1 cellular context compared by ENCODE assay signal in the genomic region with DNA sequence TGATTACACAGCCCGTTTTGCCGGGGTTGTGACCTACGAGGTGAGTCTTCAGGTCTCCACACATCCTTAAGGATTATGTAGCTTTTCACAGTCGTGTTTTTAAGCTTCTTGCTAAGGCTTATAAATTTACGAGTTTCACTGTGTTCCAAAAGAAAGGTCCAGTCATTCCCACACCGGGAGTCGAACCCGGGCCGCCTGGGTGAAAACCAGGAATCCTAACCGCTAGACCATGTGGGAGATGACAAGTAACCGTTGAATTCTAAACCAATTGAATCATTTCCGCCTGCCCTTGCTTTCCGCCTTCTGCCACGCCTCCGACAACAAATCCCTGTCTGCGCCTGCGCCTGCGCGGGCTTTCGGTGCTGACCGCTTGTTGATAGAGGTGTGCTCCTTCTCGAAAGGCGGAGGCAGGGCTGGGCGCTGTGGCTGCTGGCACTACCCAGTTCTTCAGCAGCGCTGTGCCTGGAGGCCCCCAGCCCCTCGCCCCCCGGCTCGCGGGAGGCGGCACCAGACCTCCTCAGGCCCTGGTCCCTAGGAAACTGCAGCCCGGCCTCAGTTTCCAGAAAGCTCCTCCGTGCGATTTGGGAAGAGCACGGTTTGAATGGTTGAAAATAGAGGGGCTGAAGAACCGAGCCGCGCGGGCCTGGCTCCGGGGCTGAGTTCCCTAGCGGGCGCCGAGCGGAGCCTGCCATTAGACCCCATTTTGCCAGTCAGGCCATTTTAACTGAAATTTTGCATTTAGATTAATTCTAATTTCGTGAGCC.
TF ChIP-seq lines count a peak whose summit lies in the region.

No MANE protein-coding gene starts in this region.

TF ChIP-seq in K562, 482 proteins besides CTCF, POLR2A, EP300 and RAD21 (continued from another document and continues in another):
- TF ChIP-seq, protein P1, sequence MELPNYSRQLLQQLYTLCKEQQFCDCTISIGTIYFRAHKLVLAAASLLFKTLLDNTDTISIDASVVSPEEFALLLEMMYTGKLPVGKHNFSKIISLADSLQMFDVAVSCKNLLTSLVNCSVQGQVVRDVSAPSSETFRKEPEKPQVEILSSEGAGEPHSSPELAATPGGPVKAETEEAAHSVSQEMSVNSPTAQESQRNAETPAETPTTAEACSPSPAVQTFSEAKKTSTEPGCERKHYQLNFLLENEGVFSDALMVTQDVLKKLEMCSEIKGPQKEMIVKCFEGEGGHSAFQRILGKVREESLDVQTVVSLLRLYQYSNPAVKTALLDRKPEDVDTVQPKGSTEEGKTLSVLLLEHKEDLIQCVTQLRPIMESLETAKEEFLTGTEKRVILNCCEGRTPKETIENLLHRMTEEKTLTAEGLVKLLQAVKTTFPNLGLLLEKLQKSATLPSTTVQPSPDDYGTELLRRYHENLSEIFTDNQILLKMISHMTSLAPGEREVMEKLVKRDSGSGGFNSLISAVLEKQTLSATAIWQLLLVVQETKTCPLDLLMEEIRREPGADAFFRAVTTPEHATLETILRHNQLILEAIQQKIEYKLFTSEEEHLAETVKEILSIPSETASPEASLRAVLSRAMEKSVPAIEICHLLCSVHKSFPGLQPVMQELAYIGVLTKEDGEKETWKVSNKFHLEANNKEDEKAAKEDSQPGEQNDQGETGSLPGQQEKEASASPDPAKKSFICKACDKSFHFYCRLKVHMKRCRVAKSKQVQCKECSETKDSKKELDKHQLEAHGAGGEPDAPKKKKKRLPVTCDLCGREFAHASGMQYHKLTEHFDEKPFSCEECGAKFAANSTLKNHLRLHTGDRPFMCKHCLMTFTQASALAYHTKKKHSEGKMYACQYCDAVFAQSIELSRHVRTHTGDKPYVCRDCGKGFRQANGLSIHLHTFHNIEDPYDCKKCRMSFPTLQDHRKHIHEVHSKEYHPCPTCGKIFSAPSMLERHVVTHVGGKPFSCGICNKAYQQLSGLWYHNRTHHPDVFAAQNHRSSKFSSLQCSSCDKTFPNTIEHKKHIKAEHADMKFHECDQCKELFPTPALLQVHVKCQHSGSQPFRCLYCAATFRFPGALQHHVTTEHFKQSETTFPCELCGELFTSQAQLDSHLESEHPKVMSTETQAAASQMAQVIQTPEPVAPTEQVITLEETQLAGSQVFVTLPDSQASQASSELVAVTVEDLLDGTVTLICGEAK (IDR thresholded peaks at IDR 0.05): peak; percentile 88
- TF ChIP-seq, protein P1 (CRISPR knock-in tag; IDR thresholded peaks at IDR 0.05): no peak
- TF ChIP-seq TCF7L2 (IDR thresholded peaks at IDR 0.05; ENCODE audit: low read depth, low read length): no peak
- TF ChIP-seq, protein P2, sequence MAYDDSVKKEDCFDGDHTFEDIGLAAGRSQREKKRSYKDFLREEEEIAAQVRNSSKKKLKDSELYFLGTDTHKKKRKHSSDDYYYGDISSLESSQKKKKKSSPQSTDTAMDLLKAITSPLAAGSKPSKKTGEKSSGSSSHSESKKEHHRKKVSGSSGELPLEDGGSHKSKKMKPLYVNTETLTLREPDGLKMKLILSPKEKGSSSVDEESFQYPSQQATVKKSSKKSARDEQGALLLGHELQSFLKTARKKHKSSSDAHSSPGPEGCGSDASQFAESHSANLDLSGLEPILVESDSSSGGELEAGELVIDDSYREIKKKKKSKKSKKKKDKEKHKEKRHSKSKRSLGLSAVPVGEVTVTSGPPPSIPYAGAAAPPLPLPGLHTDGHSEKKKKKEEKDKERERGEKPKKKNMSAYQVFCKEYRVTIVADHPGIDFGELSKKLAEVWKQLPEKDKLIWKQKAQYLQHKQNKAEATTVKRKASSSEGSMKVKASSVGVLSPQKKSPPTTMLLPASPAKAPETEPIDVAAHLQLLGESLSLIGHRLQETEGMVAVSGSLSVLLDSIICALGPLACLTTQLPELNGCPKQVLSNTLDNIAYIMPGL (CRISPR knock-in tag; IDR thresholded peaks at IDR 0.05): peak; percentile 85; the same call in 1 of the 2 replicates
- TF ChIP-seq MEF2D (tag; conservative IDR thresholded peaks at IDR 0.05; ENCODE audit: low read depth): no peak
- no peak for TF ChIP-seq ZNF175 (CRISPR knock-in tag; IDR thresholded peaks at IDR 0.05; ENCODE audit: low read depth)
- 0 out of 2 replicates have a peak, but pooled peaks have one; percentile 41 for TF ChIP-seq POLR2AphosphoS5 (IDR thresholded peaks at IDR 0.05; ENCODE audit: control insufficient read depth, insufficient read depth, low read depth, low read length)
- peak in 1 of 3 experiments; percentile 50 for TF ChIP-seq YY1 (IDR thresholded peaks at IDR 0.05; ENCODE audit: borderline replicate concordance in 1 of 3, control insufficient read depth in 1 of 3, extremely low read depth in 1 of 3, insufficient read depth in 3 of 3, insufficient read length in 1 of 3, insufficient replicate concordance in 2 of 3, low read depth in 1 of 3, low read length in 2 of 3)
- TF ChIP-seq NFE2 (IDR thresholded peaks at IDR 0.05; ENCODE audit: low read depth): peak; percentile 13; the same call in 1 of the 2 replicates
- TF ChIP-seq, protein P3, sequence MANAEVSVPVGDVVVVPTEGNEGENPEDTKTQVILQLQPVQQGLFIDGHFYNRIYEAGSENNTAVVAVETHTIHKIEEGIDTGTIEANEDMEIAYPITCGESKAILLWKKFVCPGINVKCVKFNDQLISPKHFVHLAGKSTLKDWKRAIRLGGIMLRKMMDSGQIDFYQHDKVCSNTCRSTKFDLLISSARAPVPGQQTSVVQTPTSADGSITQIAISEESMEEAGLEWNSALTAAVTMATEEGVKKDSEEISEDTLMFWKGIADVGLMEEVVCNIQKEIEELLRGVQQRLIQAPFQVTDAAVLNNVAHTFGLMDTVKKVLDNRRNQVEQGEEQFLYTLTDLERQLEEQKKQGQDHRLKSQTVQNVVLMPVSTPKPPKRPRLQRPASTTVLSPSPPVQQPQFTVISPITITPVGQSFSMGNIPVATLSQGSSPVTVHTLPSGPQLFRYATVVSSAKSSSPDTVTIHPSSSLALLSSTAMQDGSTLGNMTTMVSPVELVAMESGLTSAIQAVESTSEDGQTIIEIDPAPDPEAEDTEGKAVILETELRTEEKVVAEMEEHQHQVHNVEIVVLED (CRISPR knock-in tag; IDR thresholded peaks at IDR 0.05): 0 out of 2 replicates have a peak, but pooled peaks have one; percentile 13
- peak; percentile 96 for TF ChIP-seq POLR3A (IDR thresholded peaks at IDR 0.05; ENCODE audit: borderline replicate concordance, extremely low read depth, insufficient read depth, insufficient read length)
- peak in 1 of 2 experiments; percentile 69; a peak in 2 of 4 replicates for TF ChIP-seq CSDE1 (IDR thresholded peaks at IDR 0.05)
- TF ChIP-seq POLR2H (tag; IDR thresholded peaks at IDR 0.05; ENCODE audit: low read depth): peak; percentile 100
- no peak for TF ChIP-seq MTA2 (IDR thresholded peaks at IDR 0.05; ENCODE audit: low read depth)
- TF ChIP-seq NR4A1 (CRISPR knock-in tag; IDR thresholded peaks at IDR 0.05): no peak
- no peak for TF ChIP-seq NR4A1 (tag; IDR thresholded peaks at IDR 0.05)
- TF ChIP-seq, protein P4, sequence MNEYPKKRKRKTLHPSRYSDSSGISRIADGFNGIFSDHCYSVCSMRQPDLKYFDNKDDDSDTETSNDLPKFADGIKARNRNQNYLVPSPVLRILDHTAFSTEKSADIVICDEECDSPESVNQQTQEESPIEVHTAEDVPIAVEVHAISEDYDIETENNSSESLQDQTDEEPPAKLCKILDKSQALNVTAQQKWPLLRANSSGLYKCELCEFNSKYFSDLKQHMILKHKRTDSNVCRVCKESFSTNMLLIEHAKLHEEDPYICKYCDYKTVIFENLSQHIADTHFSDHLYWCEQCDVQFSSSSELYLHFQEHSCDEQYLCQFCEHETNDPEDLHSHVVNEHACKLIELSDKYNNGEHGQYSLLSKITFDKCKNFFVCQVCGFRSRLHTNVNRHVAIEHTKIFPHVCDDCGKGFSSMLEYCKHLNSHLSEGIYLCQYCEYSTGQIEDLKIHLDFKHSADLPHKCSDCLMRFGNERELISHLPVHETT (CRISPR knock-in tag; conservative IDR thresholded peaks at IDR 0.05 in 1 of 2, IDR thresholded peaks at IDR 0.05 in 1 of 2): no peak
- 0 out of 2 replicates have a peak, but pooled peaks have one; percentile 30 for TF ChIP-seq HDAC2 (IDR thresholded peaks at IDR 0.05)
- peak; percentile 70; the same call in 1 of the 2 replicates for TF ChIP-seq JUND (IDR thresholded peaks at IDR 0.05; ENCODE audit: borderline replicate concordance, low read depth, low read length)
- TF ChIP-seq JUND (tag; IDR thresholded peaks at IDR 0.05; ENCODE audit: borderline replicate concordance, low read depth, low read length): peak; percentile 29; the same call in 1 of the 3 replicates
- TF ChIP-seq NFATC3 (IDR thresholded peaks at IDR 0.05): no peak
- no peak for TF ChIP-seq SP2 (IDR thresholded peaks at IDR 0.05; ENCODE audit: extremely low read depth, low read depth, low read length, poor library complexity, severe bottlenecking)
- TF ChIP-seq, protein P5, sequence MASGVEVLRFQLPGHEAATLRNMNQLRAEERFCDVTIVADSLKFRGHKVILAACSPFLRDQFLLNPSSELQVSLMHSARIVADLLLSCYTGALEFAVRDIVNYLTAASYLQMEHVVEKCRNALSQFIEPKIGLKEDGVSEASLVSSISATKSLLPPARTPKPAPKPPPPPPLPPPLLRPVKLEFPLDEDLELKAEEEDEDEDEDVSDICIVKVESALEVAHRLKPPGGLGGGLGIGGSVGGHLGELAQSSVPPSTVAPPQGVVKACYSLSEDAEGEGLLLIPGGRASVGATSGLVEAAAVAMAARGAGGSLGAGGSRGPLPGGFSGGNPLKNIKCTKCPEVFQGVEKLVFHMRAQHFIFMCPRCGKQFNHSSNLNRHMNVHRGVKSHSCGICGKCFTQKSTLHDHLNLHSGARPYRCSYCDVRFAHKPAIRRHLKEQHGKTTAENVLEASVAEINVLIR (CRISPR knock-in tag; IDR thresholded peaks at IDR 0.05): no peak
- TF ChIP-seq, protein P6, sequence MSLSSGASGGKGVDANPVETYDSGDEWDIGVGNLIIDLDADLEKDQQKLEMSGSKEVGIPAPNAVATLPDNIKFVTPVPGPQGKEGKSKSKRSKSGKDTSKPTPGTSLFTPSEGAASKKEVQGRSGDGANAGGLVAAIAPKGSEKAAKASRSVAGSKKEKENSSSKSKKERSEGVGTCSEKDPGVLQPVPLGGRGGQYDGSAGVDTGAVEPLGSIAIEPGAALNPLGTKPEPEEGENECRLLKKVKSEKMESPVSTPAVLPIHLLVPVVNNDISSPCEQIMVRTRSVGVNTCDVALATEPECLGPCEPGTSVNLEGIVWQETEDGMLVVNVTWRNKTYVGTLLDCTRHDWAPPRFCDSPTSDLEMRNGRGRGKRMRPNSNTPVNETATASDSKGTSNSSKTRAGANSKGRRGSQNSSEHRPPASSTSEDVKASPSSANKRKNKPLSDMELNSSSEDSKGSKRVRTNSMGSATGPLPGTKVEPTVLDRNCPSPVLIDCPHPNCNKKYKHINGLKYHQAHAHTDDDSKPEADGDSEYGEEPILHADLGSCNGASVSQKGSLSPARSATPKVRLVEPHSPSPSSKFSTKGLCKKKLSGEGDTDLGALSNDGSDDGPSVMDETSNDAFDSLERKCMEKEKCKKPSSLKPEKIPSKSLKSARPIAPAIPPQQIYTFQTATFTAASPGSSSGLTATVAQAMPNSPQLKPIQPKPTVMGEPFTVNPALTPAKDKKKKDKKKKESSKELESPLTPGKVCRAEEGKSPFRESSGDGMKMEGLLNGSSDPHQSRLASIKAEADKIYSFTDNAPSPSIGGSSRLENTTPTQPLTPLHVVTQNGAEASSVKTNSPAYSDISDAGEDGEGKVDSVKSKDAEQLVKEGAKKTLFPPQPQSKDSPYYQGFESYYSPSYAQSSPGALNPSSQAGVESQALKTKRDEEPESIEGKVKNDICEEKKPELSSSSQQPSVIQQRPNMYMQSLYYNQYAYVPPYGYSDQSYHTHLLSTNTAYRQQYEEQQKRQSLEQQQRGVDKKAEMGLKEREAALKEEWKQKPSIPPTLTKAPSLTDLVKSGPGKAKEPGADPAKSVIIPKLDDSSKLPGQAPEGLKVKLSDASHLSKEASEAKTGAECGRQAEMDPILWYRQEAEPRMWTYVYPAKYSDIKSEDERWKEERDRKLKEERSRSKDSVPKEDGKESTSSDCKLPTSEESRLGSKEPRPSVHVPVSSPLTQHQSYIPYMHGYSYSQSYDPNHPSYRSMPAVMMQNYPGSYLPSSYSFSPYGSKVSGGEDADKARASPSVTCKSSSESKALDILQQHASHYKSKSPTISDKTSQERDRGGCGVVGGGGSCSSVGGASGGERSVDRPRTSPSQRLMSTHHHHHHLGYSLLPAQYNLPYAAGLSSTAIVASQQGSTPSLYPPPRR (CRISPR knock-in tag; IDR thresholded peaks at IDR 0.05; ENCODE audit: borderline replicate concordance): no peak
- TF ChIP-seq ZNF644 (tag; IDR thresholded peaks at IDR 0.05; ENCODE audit: low read depth): no peak
- TF ChIP-seq PYGO2 (tag; IDR thresholded peaks at IDR 0.05): no peak
- peak; percentile 53 for TF ChIP-seq SETDB1 (IDR thresholded peaks at IDR 0.05; ENCODE audit: low read length)
- TF ChIP-seq, protein P7, sequence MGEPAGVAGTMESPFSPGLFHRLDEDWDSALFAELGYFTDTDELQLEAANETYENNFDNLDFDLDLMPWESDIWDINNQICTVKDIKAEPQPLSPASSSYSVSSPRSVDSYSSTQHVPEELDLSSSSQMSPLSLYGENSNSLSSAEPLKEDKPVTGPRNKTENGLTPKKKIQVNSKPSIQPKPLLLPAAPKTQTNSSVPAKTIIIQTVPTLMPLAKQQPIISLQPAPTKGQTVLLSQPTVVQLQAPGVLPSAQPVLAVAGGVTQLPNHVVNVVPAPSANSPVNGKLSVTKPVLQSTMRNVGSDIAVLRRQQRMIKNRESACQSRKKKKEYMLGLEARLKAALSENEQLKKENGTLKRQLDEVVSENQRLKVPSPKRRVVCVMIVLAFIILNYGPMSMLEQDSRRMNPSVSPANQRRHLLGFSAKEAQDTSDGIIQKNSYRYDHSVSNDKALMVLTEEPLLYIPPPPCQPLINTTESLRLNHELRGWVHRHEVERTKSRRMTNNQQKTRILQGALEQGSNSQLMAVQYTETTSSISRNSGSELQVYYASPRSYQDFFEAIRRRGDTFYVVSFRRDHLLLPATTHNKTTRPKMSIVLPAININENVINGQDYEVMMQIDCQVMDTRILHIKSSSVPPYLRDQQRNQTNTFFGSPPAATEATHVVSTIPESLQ (CRISPR knock-in tag; IDR thresholded peaks at IDR 0.05): peak; percentile 61; the same call in 1 of the 2 replicates
- TF ChIP-seq ZNF589 (CRISPR knock-in tag; IDR thresholded peaks at IDR 0.05; ENCODE audit: low read depth): no peak
